In the genomic region with DNA sequence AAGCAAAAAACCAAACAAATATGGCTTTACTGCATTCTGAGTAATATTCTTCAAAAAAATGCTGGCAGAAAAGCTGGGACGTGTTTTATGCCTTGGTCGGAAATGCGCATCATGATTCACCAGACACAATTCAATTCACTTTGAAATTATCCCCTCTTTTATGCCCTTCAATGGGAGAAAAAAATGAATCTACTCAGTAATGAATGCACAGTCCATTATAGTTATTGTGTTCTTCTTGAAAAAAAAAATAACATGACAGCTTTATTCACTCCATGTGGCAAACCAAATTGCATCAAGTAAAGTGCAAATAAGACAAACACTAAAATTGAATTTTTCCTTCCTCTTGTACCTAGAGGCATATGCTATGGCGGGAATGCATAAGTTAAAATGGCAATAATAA, we compare ENCODE assay signal across 10 cellular contexts.
"Had no signal": no experiment of that assay in that cellular context is flagged by ENCODE, and none has a peak within 500 bp of the region (broad histone marks: within the 10 kb centered on the region; RNA-seq: fewer than 3 reads in every experiment).

No MANE protein-coding gene starts in this region.

- H2AFZ ChIP-seq: GM23248 had no signal

- H3K27ac Mint-ChIP-seq: IgD-negative memory B cell had no signal

- H3K9me3 ChIP-seq: HAP-1 had no signal

- H3K4me3 Mint-ChIP-seq: HFFc6 had no signal

- H3K9me3 Mint-ChIP-seq: HFFc6 had no signal

- H3K36me3 ChIP-seq: HAP-1 had no signal

- ATAC-seq: HCT116, HepG2 had no signal

- H3K27me3 Mint-ChIP-seq: IgD-negative memory B cell had no signal

- H3K4me1 ChIP-seq: HAP-1 had no signal

- H3K9ac ChIP-seq: GM23248 had no signal

- H3K27ac ChIP-seq: GM23248, HL-60 had no signal

- H3K4me3 ChIP-seq: GM23248, HAP-1 had no signal

- DNase-seq: GM23248, GOT3, H7, HFFc6, KBM-7 had no signal
